1 cellular context compared by ENCODE assay signal in genomic region chr11:122632178-122632824, GRCh38.
TF ChIP-seq lines count a peak whose summit lies in the region.

No MANE protein-coding gene starts in this region.

TF ChIP-seq in GM23338, 12 proteins besides CTCF, POLR2A, EP300 and RAD21 (continued from another document):
- TF ChIP-seq ZNF462 (CRISPR knock-in tag; IDR thresholded peaks at IDR 0.05) (no peak), ZNF331 (CRISPR knock-in tag; IDR thresholded peaks at IDR 0.05; ENCODE audit: low read depth) (no peak), POLR2AphosphoS5 (IDR thresholded peaks at IDR 0.05; ENCODE audit: low read depth) (no peak), REST (IDR thresholded peaks at IDR 0.05; ENCODE audit: unreplicated experiment) (no peak), NANOG (IDR thresholded peaks at IDR 0.05; ENCODE audit: borderline replicate concordance) (no peak)
